14 cellular contexts compared by ENCODE assay signal in genomic region chr1:62315387-62315786, GRCh38. TPM values are rescaled to one million over a fixed set of nuclear protein-coding genes. Genes with fewer than 3 reads are reported as not detected.
DNase-seq lines count a peak whose midpoint lies in the region; ATAC-seq and TF ChIP-seq lines count a peak whose summit lies in the region.
"Had no signal": no experiment of that assay in that cellular context is flagged by ENCODE, and none has a peak within 500 bp of the region (broad histone marks: within the 10 kb centered on the region; RNA-seq: fewer than 3 reads in every experiment).

No MANE protein-coding gene starts in this region.

- H3K9me3 ChIP-seq in hepatocyte (ENCODE audit: low read depth) (no peaks in the 10 kb centered on the region), smooth muscle cell (replicated peaks; ENCODE audit: low read depth) (no peaks in the 10 kb centered on the region)
- H3K9me3 ChIP-seq: HAP-1 had no signal

- 96% methylated on average over 5 of the region's 5 CpGs for WGBS in hepatocyte (ENCODE audit: low lambda C conversion rate, missing lambda C conversion rate)
- 91% methylated on average over 5 of the region's 5 CpGs for WGBS in smooth muscle cell (ENCODE audit: low lambda C conversion rate)

- TF ChIP-seq CTCF in hepatocyte (IDR thresholded peaks at IDR 0.05; ENCODE audit: poor library complexity) (no peak), nephron (IDR thresholded peaks at IDR 0.05; ENCODE audit: unreplicated experiment in 3 of 3) (no peak), smooth muscle cell (IDR thresholded peaks at IDR 0.05; ENCODE audit: borderline replicate concordance, insufficient read depth, poor library complexity, severe bottlenecking) (no peak)

- H3K36me3 Mint-ChIP-seq in nephron (ENCODE audit: low read depth): no peaks in the 10 kb centered on the region
- H3K36me3 Mint-ChIP-seq: CD4-positive, alpha-beta memory T cell had no signal

- no peak for ATAC-seq in HG03196 (IDR thresholded peaks at IDR 0.05; ENCODE audit: unreplicated experiment)

- no peaks in the 10 kb centered on the region for H4K20me1 ChIP-seq in hepatocyte (ENCODE audit: insufficient read depth, poor library complexity, severe bottlenecking)
- H4K20me1 ChIP-seq in smooth muscle cell (ENCODE audit: low read depth): peaks cover 33% of the 10 kb centered on the region

- peak overlapping the region; percentile 11 for H3K27ac ChIP-seq in hepatocyte
- peak overlapping the region; percentile 94 for H3K27ac ChIP-seq in smooth muscle cell (ENCODE audit: low read depth)

- H3K4me1 ChIP-seq in hepatocyte (ENCODE audit: insufficient read depth) (peaks cover 3% of the 10 kb centered on the region), smooth muscle cell (ENCODE audit: low read depth) (peaks cover 15% of the 10 kb centered on the region)
- H3K4me1 ChIP-seq: HAP-1 had no signal

- no peaks in the 10 kb centered on the region for H3K9me2 ChIP-seq in hepatocyte (replicated peaks; ENCODE audit: insufficient read depth)

- H3K4me3 Mint-ChIP-seq in nephron: peak overlapping the region in 2 of 3 experiments; percentile 53 to 59
- H3K4me3 Mint-ChIP-seq: CD4-positive, alpha-beta memory T cell had no signal

- H3K79me2 ChIP-seq in hepatocyte: no peaks in the 10 kb centered on the region
- H3K79me2 ChIP-seq in smooth muscle cell (ENCODE audit: low read depth): peaks cover 77% of the 10 kb centered on the region

- H3K4me2 ChIP-seq in hepatocyte (no peak overlapping the region), smooth muscle cell (peak overlapping the region; percentile 93)

- H3F3A ChIP-seq in smooth muscle cell (ENCODE audit: low read depth): peaks cover 17% of the 10 kb centered on the region

- DNase-seq in hepatocyte (ENCODE audit: low spot score): no peak
- DNase-seq in smooth muscle cell (lab: John Stamatoyannopoulos, UW; ENCODE audit: unreplicated experiment): no peak
- DNase-seq in NCI-H345 (lab: John Stamatoyannopoulos, UW): no peak
- no peak for DNase-seq in NCI-H187 treated with DMSO at 0.1 percent for 48 hours (lab: John Stamatoyannopoulos, UW)
- DNase-seq: C1 segment of cervical spinal cord; Calu3; CD4-positive, alpha-beta memory T cell; COR-L47; DMS153; DND-41; GOT3 had no signal

- H3K9ac ChIP-seq in smooth muscle cell (ENCODE audit: low read depth): peak overlapping the region; percentile 62

- H2AFZ ChIP-seq in hepatocyte: no peak overlapping the region
- no peak overlapping the region for H2AFZ ChIP-seq in smooth muscle cell (ENCODE audit: low read depth)

- H3K4me3 ChIP-seq in hepatocyte (no peak overlapping the region), smooth muscle cell (no peak overlapping the region)
- H3K4me3 ChIP-seq: HAP-1 had no signal

- no peaks in the 10 kb centered on the region for H3K9me3 Mint-ChIP-seq in nephron
- H3K9me3 Mint-ChIP-seq: CD4-positive, alpha-beta memory T cell had no signal

- H3K36me3 ChIP-seq in hepatocyte (replicated peaks; ENCODE audit: insufficient read depth, low read depth) (no peaks in the 10 kb centered on the region), smooth muscle cell (ENCODE audit: low read depth) (no peaks in the 10 kb centered on the region)
- H3K36me3 ChIP-seq: HAP-1 had no signal

- H3K27me3 ChIP-seq in hepatocyte (no peaks in the 10 kb centered on the region), smooth muscle cell (ENCODE audit: low read depth) (no peaks in the 10 kb centered on the region)

- H3K27me3 Mint-ChIP-seq in nephron (ENCODE audit: low read depth): peaks cover 39% of the 10 kb centered on the region

- H3K27ac Mint-ChIP-seq in nephron: peak overlapping the region; percentile 95 to 99 (median 98)
- H3K27ac Mint-ChIP-seq: CD4-positive, alpha-beta memory T cell had no signal

- peaks cover 81% of the 10 kb centered on the region for H3K4me1 Mint-ChIP-seq in nephron

RNA-seq across cellular contexts. Expression of gene KANK4, which starts 3.8 kb away (rescaled TPM):
- 5.5 and 6.0 TPM in 2 replicates for total RNA-seq in hepatocyte
- 7.7 and 8.3 TPM in 2 replicates for polyA plus RNA-seq in hepatocyte
- 69.2 and 74.3 TPM in 2 replicates for total RNA-seq in smooth muscle cell
- polyA plus RNA-seq in smooth muscle cell: 72.4 and 77.8 TPM in 2 replicates
- total RNA-seq: Calu3; CD4-positive, alpha-beta memory T cell had no signal
- polyA plus RNA-seq: CD4-positive, alpha-beta memory T cell had no signal

Comparison
In these comparisons a context has a peak if more than half of its experiments do, and no peak if none do; other contexts are left out.
1. RNA of gene KANK4, which starts 3.8 kb away (total RNA-seq): 69.2 to 74.3 TPM in smooth muscle cell; 5.5 to 6.0 TPM in hepatocyte; every median in the first group is over 10 times any median in the second.